In genomic region chr6:107114213-107114871, GRCh38 we compare ENCODE assay signal across 8 cellular contexts. TPM values are rescaled to one million over a fixed set of nuclear protein-coding genes. Genes with fewer than 3 reads are reported as not detected.
DNase-seq lines count a peak whose midpoint lies in the region; ATAC-seq and TF ChIP-seq lines count a peak whose summit lies in the region.

No MANE protein-coding gene starts in this region.

- peak overlapping the region; percentile 92 for H2AFZ ChIP-seq in IMR-90 (replicated peaks; ENCODE audit: low read length, poor library complexity)

- no TSS peak for BruUV-seq in IMR-90 (replicated peaks; lab: Mats Ljungman, UMichigan)

- in situ Hi-C loops in IMR-90 (cut with MboI; ENCODE audit: low sequenced_read_pairs): no loop called here

- peaks cover 0 to 10% of the 10 kb centered on the region in 2 experiments; a peak in 1 of 4 replicates for H3K79me1 ChIP-seq in IMR-90 (ENCODE audit: low read depth in 1 of 2, low read length in 2 of 2)

- no peak overlapping the region for H3K14ac ChIP-seq in IMR-90 (replicated peaks; ENCODE audit: low read depth, low read length)

- peak overlapping the region; percentile 31 for H2AK9ac ChIP-seq in IMR-90 (replicated peaks; ENCODE audit: low read depth, low read length, poor library complexity)

- no peak for TF ChIP-seq POLR2A in IMR-90 (IDR thresholded peaks at IDR 0.05; ENCODE audit: low read depth, low read length)

- peak overlapping the region; percentile 59 for H3K27ac Mint-ChIP-seq in nephron progenitor cell

- H2BK120ac ChIP-seq in IMR-90 (ENCODE audit: low read depth, low read length): no peak overlapping the region

- H2BK20ac ChIP-seq in IMR-90 (ENCODE audit: low read depth, low read length): no peak overlapping the region

- CTCF ChIA-PET in IMR-90 (lab: Yijun Ruan, JAX): interaction anchor here (0.5 to 1.1 kb wide), 11 partner anchors 18 to 1105 kb away, joined by 3 to 5 read pairs (median 4); partner anchors contain the start of gene MTRES1

- peak; percentile 67 for ATAC-seq in GM21526 (IDR thresholded peaks at IDR 0.05; ENCODE audit: low FRiP score, unreplicated experiment)
- ATAC-seq in IMR-90 (ENCODE audit: low read depth): peak; percentile 86

- peak overlapping the region; percentile 53; the same call in 1 of the 2 replicates for H3K27ac ChIP-seq in IMR-90 (ENCODE audit: insufficient read depth, low read length)
- H3K27ac ChIP-seq in stomach smooth muscle (ENCODE audit: low read length): no peak overlapping the region

- peak overlapping the region; percentile 58; the same call in 1 of the 2 replicates for H3K23ac ChIP-seq in IMR-90 (ENCODE audit: low read depth, low read length)

- H3K4me1 Mint-ChIP-seq in nephron progenitor cell: peaks cover 43% of the 10 kb centered on the region

- H3K4me3 ChIP-seq in IMR-90 (ENCODE audit: insufficient read depth, low read depth, low read length): peak overlapping the region; percentile 98
- H3K4me3 ChIP-seq in fibroblast of the aortic adventitia (ENCODE audit: low read depth, low read length): peak overlapping the region; percentile 62
- peak overlapping the region; percentile 76 to 77 for H3K4me3 ChIP-seq in stomach smooth muscle (ENCODE audit: low read length in 2 of 2)

- TF ChIP-seq RAD21 in IMR-90 (IDR thresholded peaks at IDR 0.05; ENCODE audit: low read length): peak; percentile 70

- peak; percentile 91 for TF ChIP-seq CTCF in IMR-90 (conservative IDR thresholded peaks at IDR 0.05; ENCODE audit: low read depth, low read length)
- TF ChIP-seq CTCF in fibroblast of the aortic adventitia (IDR thresholded peaks at IDR 0.05; ENCODE audit: insufficient read depth, low read length): peak; percentile 57
- TF ChIP-seq CTCF in nephron progenitor cell (IDR thresholded peaks at IDR 0.05): peak; percentile 59

- no peak overlapping the region for H3K56ac ChIP-seq in IMR-90 (ENCODE audit: extremely low read depth, insufficient read depth, low read length)

- H2BK5ac ChIP-seq in IMR-90 (ENCODE audit: low read depth, low read length, poor library complexity, severe bottlenecking): no peak overlapping the region

- H4K20me1 ChIP-seq in IMR-90 (ENCODE audit: insufficient read depth, low read length): peaks cover 4% of the 10 kb centered on the region; the same call in 1 of the 2 replicates

- H3K4me1 ChIP-seq in IMR-90 (ENCODE audit: control insufficient read depth, insufficient read depth, low read length): no peaks in the 10 kb centered on the region
- H3K4me1 ChIP-seq in stomach smooth muscle (ENCODE audit: control insufficient read depth, insufficient read depth, low read length): peaks cover 17% of the 10 kb centered on the region

- no peak overlapping the region for H2BK15ac ChIP-seq in IMR-90 (ENCODE audit: low read depth, low read length)

- peak overlapping the region in 1 of 2 experiments; percentile 75; a peak in 1 of 4 replicates for H4K8ac ChIP-seq in IMR-90 (ENCODE audit: low read depth in 2 of 2, low read length in 2 of 2)

- WGBS in IMR-90 (ENCODE audit: extremely low coverage in 2 of 2, insufficient read length in 1 of 2), 2 experiments: 0% methylated on average over 70 of the region's 104 CpGs; no CpG with 5 or more reads in 1 of the 2 experiments

- no peak overlapping the region for H4K5ac ChIP-seq in IMR-90 (ENCODE audit: low read depth, low read length)

- peak; percentile 75 for DNase-seq in DMS79 (lab: John Stamatoyannopoulos, UW)
- DNase-seq in IMR-90: peak; percentile 81
- DNase-seq in RPMI7951 (ENCODE audit: low read depth): peak; percentile 86
- peak; percentile 58 for DNase-seq in activated effector memory CD4-positive, alpha-beta T cell treated with Interleukin-2 at 50 U/mL for 16 hours
- peak; percentile 82 for DNase-seq in fibroblast of the aortic adventitia (ENCODE audit: low read depth)
- peak; percentile 90 for DNase-seq in nephron progenitor cell

- no peak overlapping the region for H4K91ac ChIP-seq in IMR-90 (ENCODE audit: insufficient read depth, low read depth, low read length)

- intact Hi-C loops in IMR-90 (cut with micrococcal nuclease): loop anchor here (1.0 to 2.0 kb wide), 3 partner anchors 86 to 776 kb away; partner anchors contain the start of gene MTRES1

- peak overlapping the region; percentile 68 for H3K9ac ChIP-seq in IMR-90 (ENCODE audit: low read depth, low read length)
- peak overlapping the region; percentile 66 to 72 for H3K9ac ChIP-seq in stomach smooth muscle (ENCODE audit: low read length in 2 of 2)

- H3K4me2 ChIP-seq in IMR-90 (ENCODE audit: low read depth, low read length): peak overlapping the region; percentile 77

- no peak overlapping the region for H3K18ac ChIP-seq in IMR-90 (ENCODE audit: low read depth, low read length)

- H2AK5ac ChIP-seq in IMR-90 (ENCODE audit: low read depth, low read length): no peak overlapping the region

- H3K27me3 ChIP-seq in IMR-90 (ENCODE audit: control insufficient read depth, insufficient read depth, low read length): peaks cover 3% of the 10 kb centered on the region; the same call in 1 of the 2 replicates
- peaks cover 0 to 16% of the 10 kb centered on the region in 2 donors for H3K27me3 ChIP-seq in stomach smooth muscle (ENCODE audit: control insufficient read depth in 1 of 2, insufficient read depth in 2 of 2, low read length in 2 of 2)

- H3K36me3 ChIP-seq in IMR-90 (ENCODE audit: control insufficient read depth, insufficient read depth, low read length) (no peaks in the 10 kb centered on the region), stomach smooth muscle (ENCODE audit: control insufficient read depth in 2 of 2, insufficient read depth in 2 of 2, low read length in 2 of 2) (no peaks in the 10 kb centered on the region)

- H3K9me3 ChIP-seq in IMR-90 (ENCODE audit: control insufficient read depth, insufficient read depth, low read length) (no peaks in the 10 kb centered on the region), stomach smooth muscle (ENCODE audit: control insufficient read depth in 2 of 2, low read length in 2 of 2) (no peaks in the 10 kb centered on the region)

- dilution Hi-C loops in IMR-90 (cut with HindIII; ENCODE audit: low sequenced_read_pairs, unreplicated experiment): no loop called here

- peak overlapping the region; percentile 91 for H3K4me3 Mint-ChIP-seq in nephron progenitor cell

- H3K27me3 Mint-ChIP-seq in nephron progenitor cell (ENCODE audit: low read depth, poor library complexity): no peaks in the 10 kb centered on the region

- no peak overlapping the region for H3K4ac ChIP-seq in IMR-90 (ENCODE audit: low read depth, low read length)

- H3K36me3 Mint-ChIP-seq in nephron progenitor cell (ENCODE audit: low read depth): peaks cover 16% of the 10 kb centered on the region

- no peaks in the 10 kb centered on the region for H3K9me3 Mint-ChIP-seq in nephron progenitor cell

- POLR2A ChIA-PET in IMR-90 (lab: Charles Lee; ENCODE audit: unreplicated experiment): no interaction called here

- H3K9me1 ChIP-seq in IMR-90 (ENCODE audit: insufficient read depth, low read length): no peaks in the 10 kb centered on the region

TF ChIP-seq in IMR-90, 13 proteins besides CTCF, POLR2A, EP300 and RAD21:
- TF ChIP-seq ELK1 (IDR thresholded peaks at IDR 0.05; ENCODE audit: borderline replicate concordance, low read depth, low read length) (no peak), RCOR1 (IDR thresholded peaks at IDR 0.05; ENCODE audit: insufficient replicate concordance, low read length) (peak; percentile 31), MAFK (IDR thresholded peaks at IDR 0.05; ENCODE audit: low read depth, low read length) (no peak), MXI1 (IDR thresholded peaks at IDR 0.05; ENCODE audit: borderline replicate concordance, low read depth, low read length) (no peak), SMC3 (IDR thresholded peaks at IDR 0.05; ENCODE audit: low read depth, low read length) (peak; percentile 67), RFX5 (IDR thresholded peaks at IDR 0.05; ENCODE audit: low read depth, low read length) (no peak), CHD1 (IDR thresholded peaks at IDR 0.05; ENCODE audit: low read depth, low read length) (no peak), FOS (IDR thresholded peaks at IDR 0.05; ENCODE audit: low read depth, low read length) (no peak), USF2 (IDR thresholded peaks at IDR 0.05; ENCODE audit: low read depth, low read length) (0 out of 2 replicates have a peak, but pooled peaks have one; percentile 9), MAZ (IDR thresholded peaks at IDR 0.05; ENCODE audit: borderline replicate concordance, low read depth, low read length) (peak; percentile 46; the same call in 1 of the 2 replicates), NFE2L2 (IDR thresholded peaks at IDR 0.05; ENCODE audit: low read depth, low read length) (no peak), CEBPB (IDR thresholded peaks at IDR 0.05; ENCODE audit: low read depth, low read length) (no peak), BHLHE40 (IDR thresholded peaks at IDR 0.05; ENCODE audit: low read depth, low read length) (peak; percentile 46; the same call in 1 of the 2 replicates)

RNA-seq across cellular contexts. Expression of gene BEND3, which starts 1.0 kb away (rescaled TPM):
- 1.8 and 1.9 TPM in 2 replicates for total RNA-seq in IMR-90 (2012; rRNA removed)
- 1.2 and 1.3 TPM in 2 replicates for polyA plus RNA-seq in IMR-90 (2012; rRNA removed)
- polyA plus RNA-seq in IMR-90 (2012; cell fraction: cytosol; rRNA removed): 0.67 and 0.78 TPM in 2 replicates
- polyA plus RNA-seq in IMR-90 (2012; cell fraction: nucleus; rRNA removed; ENCODE audit: low replicate concordance): 1.2 and 1.4 TPM in 2 replicates
- total RNA-seq in RPMI7951 (2014; rRNA removed; shearing (Covaris generic)): 0.98 and 1.1 TPM in 2 replicates
- total RNA-seq in fibroblast of the aortic adventitia (ENCODE audit: low replicate concordance): 1.9 and 2.1 TPM in 2 replicates
